In the genomic region with DNA sequence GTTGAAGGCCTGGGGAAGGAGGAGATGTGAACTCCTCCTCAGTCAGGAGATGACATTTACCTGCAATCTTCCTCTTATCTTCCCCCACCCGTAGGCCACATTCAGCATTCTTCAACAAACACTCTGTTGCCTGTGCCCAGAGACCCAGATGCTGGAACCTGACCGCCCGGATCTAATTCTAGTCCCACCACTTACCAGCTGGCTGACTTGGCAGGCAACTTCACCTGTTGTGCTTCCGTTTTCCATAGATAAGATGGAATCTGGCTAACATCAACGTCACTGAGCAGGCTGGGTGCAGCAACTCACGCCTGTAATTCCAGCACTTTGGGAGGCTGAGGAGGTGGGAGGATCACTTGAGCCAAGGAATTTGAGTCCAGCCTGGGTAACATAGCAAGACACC, we compare ENCODE assay signal across 1 cellular context.
TF ChIP-seq lines count a peak whose summit lies in the region.

No MANE protein-coding gene starts in this region.

TF ChIP-seq in SK-N-SH, 30 proteins besides CTCF, POLR2A, EP300 and RAD21 (continued from another document):
- peak; percentile 51; the same call in 1 of the 2 replicates for TF ChIP-seq TCF12 (IDR thresholded peaks at IDR 0.05)
- no peak for TF ChIP-seq FOXM1 (IDR thresholded peaks at IDR 0.05; ENCODE audit: low read depth)
- peak; percentile 77 for TF ChIP-seq CHD2 (IDR thresholded peaks at IDR 0.05; ENCODE audit: low read length, partially characterized antibody)
- TF ChIP-seq TAF1 (IDR thresholded peaks at IDR 0.05; ENCODE audit: borderline replicate concordance, low read depth, low read length) = no peak
- no peak for TF ChIP-seq YY1 (IDR thresholded peaks at IDR 0.05; ENCODE audit: low read depth)
- no peak for TF ChIP-seq RFX5 (IDR thresholded peaks at IDR 0.05; ENCODE audit: low read length)
- no peak for TF ChIP-seq FOSL2 (IDR thresholded peaks at IDR 0.05; ENCODE audit: borderline replicate concordance, low read depth)
- peak; percentile 27; the same call in 1 of the 2 replicates for TF ChIP-seq MXI1 (IDR thresholded peaks at IDR 0.05; ENCODE audit: low read depth, low read length)
- TF ChIP-seq, protein P1, sequence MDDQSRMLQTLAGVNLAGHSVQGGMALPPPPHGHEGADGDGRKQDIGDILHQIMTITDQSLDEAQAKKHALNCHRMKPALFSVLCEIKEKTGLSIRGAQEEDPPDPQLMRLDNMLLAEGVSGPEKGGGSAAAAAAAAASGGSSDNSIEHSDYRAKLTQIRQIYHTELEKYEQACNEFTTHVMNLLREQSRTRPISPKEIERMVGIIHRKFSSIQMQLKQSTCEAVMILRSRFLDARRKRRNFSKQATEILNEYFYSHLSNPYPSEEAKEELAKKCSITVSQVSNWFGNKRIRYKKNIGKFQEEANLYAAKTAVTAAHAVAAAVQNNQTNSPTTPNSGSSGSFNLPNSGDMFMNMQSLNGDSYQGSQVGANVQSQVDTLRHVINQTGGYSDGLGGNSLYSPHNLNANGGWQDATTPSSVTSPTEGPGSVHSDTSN (IDR thresholded peaks at IDR 0.05) = no peak; the same call in 1 of the 2 replicates
- TF ChIP-seq RXRA (IDR thresholded peaks at IDR 0.05; ENCODE audit: borderline replicate concordance, low read depth) = no peak
- TF ChIP-seq, protein P2, sequence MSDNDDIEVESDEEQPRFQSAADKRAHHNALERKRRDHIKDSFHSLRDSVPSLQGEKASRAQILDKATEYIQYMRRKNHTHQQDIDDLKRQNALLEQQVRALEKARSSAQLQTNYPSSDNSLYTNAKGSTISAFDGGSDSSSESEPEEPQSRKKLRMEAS (IDR thresholded peaks at IDR 0.05; ENCODE audit: low read depth) = no peak
- TF ChIP-seq, protein P3, sequence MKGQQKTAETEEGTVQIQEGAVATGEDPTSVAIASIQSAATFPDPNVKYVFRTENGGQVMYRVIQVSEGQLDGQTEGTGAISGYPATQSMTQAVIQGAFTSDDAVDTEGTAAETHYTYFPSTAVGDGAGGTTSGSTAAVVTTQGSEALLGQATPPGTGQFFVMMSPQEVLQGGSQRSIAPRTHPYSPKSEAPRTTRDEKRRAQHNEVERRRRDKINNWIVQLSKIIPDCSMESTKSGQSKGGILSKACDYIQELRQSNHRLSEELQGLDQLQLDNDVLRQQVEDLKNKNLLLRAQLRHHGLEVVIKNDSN (IDR thresholded peaks at IDR 0.05; ENCODE audit: borderline replicate concordance, low read depth) = no peak
- no peak for TF ChIP-seq MEF2A (IDR thresholded peaks at IDR 0.05; ENCODE audit: borderline replicate concordance, low read depth)
- TF ChIP-seq SIN3A (IDR thresholded peaks at IDR 0.05; ENCODE audit: borderline replicate concordance, low read depth, low read length) = no peak
- TF ChIP-seq ELF1 (IDR thresholded peaks at IDR 0.05) = no peak
- TF ChIP-seq, protein P4, sequence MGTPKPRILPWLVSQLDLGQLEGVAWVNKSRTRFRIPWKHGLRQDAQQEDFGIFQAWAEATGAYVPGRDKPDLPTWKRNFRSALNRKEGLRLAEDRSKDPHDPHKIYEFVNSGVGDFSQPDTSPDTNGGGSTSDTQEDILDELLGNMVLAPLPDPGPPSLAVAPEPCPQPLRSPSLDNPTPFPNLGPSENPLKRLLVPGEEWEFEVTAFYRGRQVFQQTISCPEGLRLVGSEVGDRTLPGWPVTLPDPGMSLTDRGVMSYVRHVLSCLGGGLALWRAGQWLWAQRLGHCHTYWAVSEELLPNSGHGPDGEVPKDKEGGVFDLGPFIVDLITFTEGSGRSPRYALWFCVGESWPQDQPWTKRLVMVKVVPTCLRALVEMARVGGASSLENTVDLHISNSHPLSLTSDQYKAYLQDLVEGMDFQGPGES (IDR thresholded peaks at IDR 0.05; ENCODE audit: low read depth, low read length) = no peak
- TF ChIP-seq RCOR1 (IDR thresholded peaks at IDR 0.05; ENCODE audit: low read length) = peak; percentile 100
- no peak for TF ChIP-seq NRF1 (IDR thresholded peaks at IDR 0.05; ENCODE audit: low read depth, low read length)
- TF ChIP-seq EZH2phosphoT487 (IDR thresholded peaks at IDR 0.05; ENCODE audit: borderline replicate concordance, low read depth) = no peak
- TF ChIP-seq, protein P5, sequence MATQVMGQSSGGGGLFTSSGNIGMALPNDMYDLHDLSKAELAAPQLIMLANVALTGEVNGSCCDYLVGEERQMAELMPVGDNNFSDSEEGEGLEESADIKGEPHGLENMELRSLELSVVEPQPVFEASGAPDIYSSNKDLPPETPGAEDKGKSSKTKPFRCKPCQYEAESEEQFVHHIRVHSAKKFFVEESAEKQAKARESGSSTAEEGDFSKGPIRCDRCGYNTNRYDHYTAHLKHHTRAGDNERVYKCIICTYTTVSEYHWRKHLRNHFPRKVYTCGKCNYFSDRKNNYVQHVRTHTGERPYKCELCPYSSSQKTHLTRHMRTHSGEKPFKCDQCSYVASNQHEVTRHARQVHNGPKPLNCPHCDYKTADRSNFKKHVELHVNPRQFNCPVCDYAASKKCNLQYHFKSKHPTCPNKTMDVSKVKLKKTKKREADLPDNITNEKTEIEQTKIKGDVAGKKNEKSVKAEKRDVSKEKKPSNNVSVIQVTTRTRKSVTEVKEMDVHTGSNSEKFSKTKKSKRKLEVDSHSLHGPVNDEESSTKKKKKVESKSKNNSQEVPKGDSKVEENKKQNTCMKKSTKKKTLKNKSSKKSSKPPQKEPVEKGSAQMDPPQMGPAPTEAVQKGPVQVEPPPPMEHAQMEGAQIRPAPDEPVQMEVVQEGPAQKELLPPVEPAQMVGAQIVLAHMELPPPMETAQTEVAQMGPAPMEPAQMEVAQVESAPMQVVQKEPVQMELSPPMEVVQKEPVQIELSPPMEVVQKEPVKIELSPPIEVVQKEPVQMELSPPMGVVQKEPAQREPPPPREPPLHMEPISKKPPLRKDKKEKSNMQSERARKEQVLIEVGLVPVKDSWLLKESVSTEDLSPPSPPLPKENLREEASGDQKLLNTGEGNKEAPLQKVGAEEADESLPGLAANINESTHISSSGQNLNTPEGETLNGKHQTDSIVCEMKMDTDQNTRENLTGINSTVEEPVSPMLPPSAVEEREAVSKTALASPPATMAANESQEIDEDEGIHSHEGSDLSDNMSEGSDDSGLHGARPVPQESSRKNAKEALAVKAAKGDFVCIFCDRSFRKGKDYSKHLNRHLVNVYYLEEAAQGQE (IDR thresholded peaks at IDR 0.05; ENCODE audit: low read depth, low read length) = no peak
